Comparison of ENCODE assay signal across 9 cellular contexts in genomic region chr5:40446910-40447309, GRCh38.
DNase-seq lines count a peak whose midpoint lies in the region; ATAC-seq, FAIRE-seq and TF ChIP-seq lines count a peak whose summit lies in the region.
"Had no signal": no experiment of that assay in that cellular context is flagged by ENCODE, and none has a peak within 500 bp of the region (broad histone marks: within the 10 kb centered on the region; RNA-seq: fewer than 3 reads in every experiment).

No MANE protein-coding gene starts in this region.

- H3K4me3 ChIP-seq in astrocyte of the spinal cord (ENCODE audit: low read depth, low read length): no peak overlapping the region

- no peak for ATAC-seq in HG02852 (IDR thresholded peaks at IDR 0.05; ENCODE audit: unreplicated experiment)

- FAIRE-seq in HTR-8/SVneo (lab: Jason Lieb, UNC): peak; percentile 96

- in situ Hi-C loops in Caki2 (cut with HindIII; ENCODE audit: low pct_unique_long_range_greater_than_20kb, low sequenced_read_pairs): no loop called here
- in situ Hi-C loops in astrocyte of the spinal cord (cut with HindIII; ENCODE audit: low sequenced_read_pairs): no loop called here

- DNase-seq in Caki2 (ENCODE audit: low read depth) (peak; percentile 68), HTR-8/SVneo (ENCODE audit: insufficient read length, low spot score) (peak; percentile 65), astrocyte of the spinal cord (ENCODE audit: low read depth, low spot score) (peak; percentile 77), kidney tubule cell (ENCODE audit: low spot score) (peak; percentile 89), GM19240 (ENCODE audit: insufficient read length, low spot score) (no peak), NCI-H2196 treated with DMSO at 0.1 percent for 48 hours (lab: John Stamatoyannopoulos, UW; ENCODE audit: unreplicated experiment) (no peak)
- DNase-seq in activated naive CD4-positive, alpha-beta T cell (lab: John Stamatoyannopoulos, UW): no peak
- DNase-seq: activated CD4-positive, alpha-beta T cell treated with anti-CD3 and anti-CD28 coated beads, Interleukin-2, amount 10 ng/mL, durations not matched to agents 7 days and 5 days had no signal

- TF ChIP-seq CTCF in astrocyte of the spinal cord (IDR thresholded peaks at IDR 0.05; ENCODE audit: low read depth, low read length): no peak

Comparison
In these comparisons a context has a peak if more than half of its experiments do, and no peak if none do; other contexts are left out.
1. DNase-seq: peak in Caki2 (single experiment), HTR-8/SVneo (single experiment), astrocyte of the spinal cord (single experiment) and kidney tubule cell (single experiment); none in GM19240 (single experiment), NCI-H2196 treated with DMSO at 0.1 percent for 48 hours (single experiment) and activated naive CD4-positive, alpha-beta T cell (0 of 4).